ENCODE assay signal across 8 cellular contexts in genomic region chr19:1102407-1103106, GRCh38. TPM values are rescaled to one million over a fixed set of nuclear protein-coding genes. Genes with fewer than 3 reads are reported as not detected.
DNase-seq lines count a peak whose midpoint lies in the region; ATAC-seq, FAIRE-seq and TF ChIP-seq lines count a peak whose summit lies in the region.

No MANE protein-coding gene starts in this region.

- CTCF ChIA-PET in Panc1 (lab: Charles Lee) = no interaction called here

- H3K27ac ChIP-seq in Panc1 (ENCODE audit: low read length) (peak overlapping the region; percentile 84), liver (ENCODE audit: low read depth in 1 of 2, low read length in 2 of 2) (peak overlapping the region; percentile 91)

- H3K4me3 ChIP-seq in Panc1 (ENCODE audit: low read depth in 2 of 2, low read length in 2 of 2) = no peak overlapping the region; a peak in 1 of 4 replicates
- no peak overlapping the region for H3K4me3 ChIP-seq in astrocyte of the spinal cord (ENCODE audit: low read depth, low read length)
- H3K4me3 ChIP-seq in liver (ENCODE audit: low read depth in 1 of 3, low read length in 3 of 3) = no peak overlapping the region

- H3K27me3 ChIP-seq in Panc1 (ENCODE audit: control insufficient read depth, insufficient read depth, low read length) = no peaks in the 10 kb centered on the region
- H3K27me3 ChIP-seq in liver (ENCODE audit: control insufficient read depth in 4 of 4, insufficient read depth in 4 of 4, low read length in 3 of 4) = no peaks in the 10 kb centered on the region

- TF ChIP-seq RAD21 in liver (IDR thresholded peaks at IDR 0.05) = no peak

- in situ Hi-C loops in Panc1 (cut with HindIII; ENCODE audit: low pct_unique_long_range_greater_than_20kb, low sequenced_read_pairs) = no loop called here
- in situ Hi-C loops in astrocyte of the spinal cord (cut with HindIII; ENCODE audit: low sequenced_read_pairs) = no loop called here

- H3K9me3 ChIP-seq in Panc1 (ENCODE audit: control insufficient read depth, insufficient read depth, low read depth, low read length) (no peaks in the 10 kb centered on the region), liver (ENCODE audit: control insufficient read depth in 4 of 4, low read length in 3 of 4) (no peaks in the 10 kb centered on the region)

- H3K9me3 Mint-ChIP-seq in stimulated activated effector memory CD8-positive, alpha-beta T cell treated with anti-CD3 and anti-CD28 coated beads, Interleukin-12 subunit alpha, Interleukin-12 subunit beta, amount 100 ng/mL, for 72 hours = no peaks in the 10 kb centered on the region
- H3K9me3 Mint-ChIP-seq in glutamatergic neuron (ENCODE audit: unreplicated experiment) = peaks cover 8% of the 10 kb centered on the region

- ATAC-seq in Panc1 = peak; percentile 2; the same call in 1 of the 2 replicates
- peak; percentile 73 for ATAC-seq in stimulated activated effector memory CD8-positive, alpha-beta T cell treated with anti-CD3 and anti-CD28 coated beads, Interleukin-12 subunit alpha, Interleukin-12 subunit beta, amount 100 ng/mL, for 72 hours
- ATAC-seq in HG03521 (IDR thresholded peaks at IDR 0.05; ENCODE audit: unreplicated experiment) = no peak

- H3K4me1 ChIP-seq in Panc1 (ENCODE audit: control insufficient read depth, insufficient read depth, low read length) (peaks cover 46% of the 10 kb centered on the region), liver (ENCODE audit: control insufficient read depth in 4 of 4, insufficient read depth in 4 of 4, low read length in 3 of 4) (peaks cover 21 to 60% (median 36%) of the 10 kb centered on the region in 4 donors)

- H3K36me3 ChIP-seq in Panc1 (ENCODE audit: control insufficient read depth, insufficient read depth, low read length) = no peaks in the 10 kb centered on the region; the same call in 1 of the 2 replicates
- peaks cover 2 to 14% (median 8%) of the 10 kb centered on the region in 4 donors for H3K36me3 ChIP-seq in liver (ENCODE audit: control insufficient read depth in 4 of 4, insufficient read depth in 3 of 4, low read depth in 1 of 4, low read length in 3 of 4)

- 70% methylated on average over 16 of the region's 16 CpGs for WGBS in liver

- H3K4me1 Mint-ChIP-seq in stimulated activated effector memory CD8-positive, alpha-beta T cell treated with anti-CD3 and anti-CD28 coated beads, Interleukin-12 subunit alpha, Interleukin-12 subunit beta, amount 100 ng/mL, for 72 hours = peaks cover 50% of the 10 kb centered on the region
- H3K4me1 Mint-ChIP-seq in glutamatergic neuron (ENCODE audit: low read depth, unreplicated experiment) = no peaks in the 10 kb centered on the region

- intact Hi-C loops in Panc1 (cut with micrococcal nuclease; ENCODE audit: unreplicated experiment) = no loop called here

- TF ChIP-seq CTCF in Panc1 (IDR thresholded peaks at IDR 0.05) (no peak), astrocyte of the spinal cord (IDR thresholded peaks at IDR 0.05; ENCODE audit: low read depth, low read length) (no peak), liver (IDR thresholded peaks at IDR 0.05; ENCODE audit: low read depth, low read length, missing input control) (no peak), glutamatergic neuron (IDR thresholded peaks at IDR 0.05; ENCODE audit: partially characterized antibody, unreplicated experiment) (no peak)

- peak overlapping the region in 1 of 2 donors; percentile 57 for H3K9ac ChIP-seq in liver (ENCODE audit: low read depth in 1 of 2, low read length in 2 of 2)

- no peaks in the 10 kb centered on the region for H3K27me3 Mint-ChIP-seq in glutamatergic neuron (ENCODE audit: unreplicated experiment)

- FAIRE-seq in GM18507 (lab: Jason Lieb, UNC) = peak; percentile 85

- DNase-seq in GM18507 (ENCODE audit: extremely low spot score, insufficient read length, low read depth) = no peak
- DNase-seq in Panc1 (ENCODE audit: low read depth, low spot score) = peak; percentile 92
- DNase-seq in astrocyte of the spinal cord (ENCODE audit: low read depth, low spot score) = peak; percentile 99
- DNase-seq in stimulated activated effector memory CD8-positive, alpha-beta T cell treated with anti-CD3 and anti-CD28 coated beads, Interleukin-12 subunit alpha, Interleukin-12 subunit beta, amount 100 ng/mL, for 72 hours (ENCODE audit: low spot score in 2 of 2) = peak; percentile 68 to 91
- DNase-seq in DMS153 (lab: John Stamatoyannopoulos, UW) = no peak
- DNase-seq in glutamatergic neuron = no peak

- peaks cover 79% of the 10 kb centered on the region for H3K36me3 Mint-ChIP-seq in stimulated activated effector memory CD8-positive, alpha-beta T cell treated with anti-CD3 and anti-CD28 coated beads, Interleukin-12 subunit alpha, Interleukin-12 subunit beta, amount 100 ng/mL, for 72 hours
- H3K36me3 Mint-ChIP-seq in glutamatergic neuron (ENCODE audit: unreplicated experiment) = no peaks in the 10 kb centered on the region

- BruUV-seq in Panc1 (replicated peaks; lab: Mats Ljungman, UMichigan) = no TSS peak

- peak overlapping the region; percentile 94 for H3K27ac Mint-ChIP-seq in stimulated activated effector memory CD8-positive, alpha-beta T cell treated with anti-CD3 and anti-CD28 coated beads, Interleukin-12 subunit alpha, Interleukin-12 subunit beta, amount 100 ng/mL, for 72 hours
- H3K27ac Mint-ChIP-seq in glutamatergic neuron (ENCODE audit: unreplicated experiment) = no peak overlapping the region

- H3K4me3 Mint-ChIP-seq in stimulated activated effector memory CD8-positive, alpha-beta T cell treated with anti-CD3 and anti-CD28 coated beads, Interleukin-12 subunit alpha, Interleukin-12 subunit beta, amount 100 ng/mL, for 72 hours = peak overlapping the region; percentile 75
- no peak overlapping the region for H3K4me3 Mint-ChIP-seq in glutamatergic neuron (ENCODE audit: unreplicated experiment)

- POLR2A ChIA-PET in Panc1 (lab: Charles Lee) = interaction anchor here (0.6 to 0.9 kb wide), 2 partner anchors 9 to 12 kb away, joined by 3 to 10 read pairs; no protein-coding TSS in a partner anchor

TF ChIP-seq in liver, 16 proteins besides CTCF, POLR2A, EP300 and RAD21 (continues in another document):
- peak; percentile 88 to 93 for TF ChIP-seq JUND (IDR thresholded peaks at IDR 0.05)
- TF ChIP-seq YY1 (IDR thresholded peaks at IDR 0.05) = no peak
- no peak for TF ChIP-seq GABPA (IDR thresholded peaks at IDR 0.05 in 1 of 2, conservative IDR thresholded peaks at IDR 0.05 in 1 of 2)
- peak; percentile 49 to 70 for TF ChIP-seq HNF4A (conservative IDR thresholded peaks at IDR 0.05)
- TF ChIP-seq SP1 (IDR thresholded peaks at IDR 0.05) = no peak
- no peak for TF ChIP-seq RXRA (IDR thresholded peaks at IDR 0.05)
- no peak for TF ChIP-seq FOXA2 (IDR thresholded peaks at IDR 0.05)
- no peak for TF ChIP-seq TAF1 (conservative IDR thresholded peaks at IDR 0.05)
- no peak for TF ChIP-seq HNF4G (IDR thresholded peaks at IDR 0.05)
- TF ChIP-seq, protein P1, sequence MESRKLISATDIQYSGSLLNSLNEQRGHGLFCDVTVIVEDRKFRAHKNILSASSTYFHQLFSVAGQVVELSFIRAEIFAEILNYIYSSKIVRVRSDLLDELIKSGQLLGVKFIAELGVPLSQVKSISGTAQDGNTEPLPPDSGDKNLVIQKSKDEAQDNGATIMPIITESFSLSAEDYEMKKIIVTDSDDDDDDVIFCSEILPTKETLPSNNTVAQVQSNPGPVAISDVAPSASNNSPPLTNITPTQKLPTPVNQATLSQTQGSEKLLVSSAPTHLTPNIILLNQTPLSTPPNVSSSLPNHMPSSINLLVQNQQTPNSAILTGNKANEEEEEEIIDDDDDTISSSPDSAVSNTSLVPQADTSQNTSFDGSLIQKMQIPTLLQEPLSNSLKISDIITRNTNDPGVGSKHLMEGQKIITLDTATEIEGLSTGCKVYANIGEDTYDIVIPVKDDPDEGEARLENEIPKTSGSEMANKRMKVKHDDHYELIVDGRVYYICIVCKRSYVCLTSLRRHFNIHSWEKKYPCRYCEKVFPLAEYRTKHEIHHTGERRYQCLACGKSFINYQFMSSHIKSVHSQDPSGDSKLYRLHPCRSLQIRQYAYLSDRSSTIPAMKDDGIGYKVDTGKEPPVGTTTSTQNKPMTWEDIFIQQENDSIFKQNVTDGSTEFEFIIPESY (IDR thresholded peaks at IDR 0.05) = no peak
- TF ChIP-seq EGR1 (IDR thresholded peaks at IDR 0.05; ENCODE audit: low read depth in 2 of 2) = peak in 1 of 2 donors; percentile 10
- TF ChIP-seq REST (IDR thresholded peaks at IDR 0.05) = no peak

RNA-seq across cellular contexts. Expression of gene GPX4, which starts 1.2 kb away (rescaled TPM):
- total RNA-seq in Panc1 (2021; ENCODE audit: unreplicated experiment) (577 TPM), liver (100 to 1,000 TPM; 122 to 149 TPM), glutamatergic neuron (ENCODE audit: unreplicated experiment) (210 TPM)
- polyA plus RNA-seq in Panc1 (2012; ENCODE audit: insufficient read length) = 1,363 TPM
- polyA plus RNA-seq in liver = 100 to 1,000 TPM; 447 to 558 TPM

RNA-seq across cellular contexts. Expression of gene POLR2E, which starts 7.4 kb away (rescaled TPM):
- 279 TPM for total RNA-seq in Panc1 (2021; ENCODE audit: unreplicated experiment)
- polyA plus RNA-seq in Panc1 (2012; ENCODE audit: insufficient read length) = 538 TPM
- total RNA-seq in liver = 100 to 1,000 TPM in 1 of 2 donors, 10 to 100 TPM in 1; 51.8 to 168 TPM
- 100 to 1,000 TPM; 175 to 211 TPM for polyA plus RNA-seq in liver
- 140 TPM for total RNA-seq in glutamatergic neuron (ENCODE audit: unreplicated experiment)

RNA-seq across cellular contexts. Expression of gene ARHGAP45, which starts 35.6 kb away (rescaled TPM):
- total RNA-seq in Panc1 (2021; ENCODE audit: unreplicated experiment) (27.8 TPM), liver (10 to 100 TPM; 13.6 to 27.5 TPM), glutamatergic neuron (ENCODE audit: unreplicated experiment) (1.7 TPM)
- polyA plus RNA-seq in Panc1 (2012; ENCODE audit: insufficient read length) = 34.5 TPM
- polyA plus RNA-seq in liver = 1 to 10 TPM; 3.3 to 5.8 TPM

Comparison
In these comparisons a context has a peak if more than half of its experiments do, and no peak if none do; other contexts are left out.
1. DNase-seq: peak in Panc1 (single experiment), astrocyte of the spinal cord (single experiment) and stimulated activated effector memory CD8-positive, alpha-beta T cell treated with anti-CD3 and anti-CD28 coated beads, Interleukin-12 subunit alpha, Interleukin-12 subunit beta, amount 100 ng/mL, for 72 hours (2 of 2); none in GM18507 (single experiment), DMS153 (single experiment) and glutamatergic neuron (single experiment).